8 cellular contexts compared by ENCODE assay signal in genomic region chr16:85372627-85373372, GRCh38.
DNase-seq lines count a peak whose midpoint lies in the region; TF ChIP-seq lines count a peak whose summit lies in the region.

No MANE protein-coding gene starts in this region.

- no peaks in the 10 kb centered on the region for H3K27me3 Mint-ChIP-seq in activated naive CD4-positive, alpha-beta T cell treated with anti-CD3 and anti-CD28 coated beads for 36 hours (ENCODE audit: low read depth)

- H3K9me3 ChIP-seq in hepatocyte (ENCODE audit: low read depth), result no peaks in the 10 kb centered on the region
- no peaks in the 10 kb centered on the region for H3K9me3 ChIP-seq in tibial artery
- H3K9me3 ChIP-seq in SJCRH30 (replicated peaks), result no peaks in the 10 kb centered on the region

- H3K4me2 ChIP-seq in hepatocyte, result no peak overlapping the region

- H3K36me3 Mint-ChIP-seq in activated naive CD4-positive, alpha-beta T cell treated with anti-CD3 and anti-CD28 coated beads for 36 hours (ENCODE audit: low read depth), result no peaks in the 10 kb centered on the region

- H3K4me1 ChIP-seq in hepatocyte (ENCODE audit: insufficient read depth), result peaks cover 25% of the 10 kb centered on the region
- peaks cover 0 to 81% (median 71%) of the 10 kb centered on the region in 4 donors for H3K4me1 ChIP-seq in tibial artery
- H3K4me1 ChIP-seq in SJCRH30, result no peaks in the 10 kb centered on the region

- no peaks in the 10 kb centered on the region for H3K27me3 ChIP-seq in hepatocyte
- no peaks in the 10 kb centered on the region for H3K27me3 ChIP-seq in tibial artery
- H3K27me3 ChIP-seq in SJCRH30, result no peaks in the 10 kb centered on the region

- TF ChIP-seq CTCF in hepatocyte (IDR thresholded peaks at IDR 0.05; ENCODE audit: poor library complexity), result no peak
- TF ChIP-seq CTCF in tibial artery (IDR thresholded peaks at IDR 0.05), result no peak

- H3K36me3 ChIP-seq in hepatocyte (replicated peaks; ENCODE audit: insufficient read depth, low read depth) (no peaks in the 10 kb centered on the region), tibial artery (no peaks in the 10 kb centered on the region), SJCRH30 (no peaks in the 10 kb centered on the region)

- H3K4me1 Mint-ChIP-seq in activated naive CD4-positive, alpha-beta T cell treated with anti-CD3 and anti-CD28 coated beads for 36 hours (ENCODE audit: low read depth), result no peaks in the 10 kb centered on the region

- no peak overlapping the region for H3K27ac ChIP-seq in hepatocyte
- H3K27ac ChIP-seq in tibial artery, result peak overlapping the region; percentile 80 to 84
- H3K27ac ChIP-seq in SJCRH30, result no peak overlapping the region

- WGBS in hepatocyte (ENCODE audit: low lambda C conversion rate, missing lambda C conversion rate), result 82% methylated on average over 15 of the region's 15 CpGs

- no peaks in the 10 kb centered on the region for H3K9me2 ChIP-seq in hepatocyte (replicated peaks; ENCODE audit: insufficient read depth)

- CTCF ChIA-PET in activated naive CD4-positive, alpha-beta T cell treated with anti-CD3 and anti-CD28 coated beads for 36 hours (lab: Charles Lee), result interaction anchor here (0.8 kb wide), 1 partner anchor 67 kb away, joined by 3 read pairs; no protein-coding TSS in a partner anchor

- no peaks in the 10 kb centered on the region for H4K20me1 ChIP-seq in hepatocyte (ENCODE audit: insufficient read depth, poor library complexity, severe bottlenecking)

- H3K4me3 ChIP-seq in hepatocyte, result no peak overlapping the region
- no peak overlapping the region for H3K4me3 ChIP-seq in tibial artery
- no peak overlapping the region for H3K4me3 ChIP-seq in SJCRH30

- intact Hi-C loops in activated naive CD4-positive, alpha-beta T cell treated with anti-CD3 and anti-CD28 coated beads for 36 hours (cut with micrococcal nuclease), result loop anchor here (5.0 kb wide), 1 partner anchor 70 kb away; no protein-coding TSS in a partner anchor
- intact Hi-C loops in tibial artery (cut with DNase I; ENCODE audit: low total_unique reads), result no loop called here

- peak; percentile 61 for DNase-seq in activated naive CD4-positive, alpha-beta T cell treated with anti-CD3 and anti-CD28 coated beads for 36 hours
- DNase-seq in activated naive CD4-positive, alpha-beta T cell treated with anti-CD3 and anti-CD28 coated beads, Interleukin-2, amount 50 U/mL, for 16 hours, result no peak
- DNase-seq in activated CD4-positive, alpha-beta T cell treated with anti-CD3 and anti-CD28 coated beads, Interleukin-2, amount 50 U/mL, for 48 hours, result peak; percentile 15 to 36
- DNase-seq in hepatocyte (ENCODE audit: low spot score) (peak; percentile 67), tibial artery (peak; percentile 83 to 90), ecto neural progenitor cell (ENCODE audit: low spot score) (no peak), COLO668 (lab: John Stamatoyannopoulos, UW; ENCODE audit: unreplicated experiment) (no peak), SJCRH30 (no peak)

- peaks cover 3% of the 10 kb centered on the region for H3K79me2 ChIP-seq in hepatocyte

- H2AFZ ChIP-seq in hepatocyte, result no peak overlapping the region

- H3K4me3 Mint-ChIP-seq in activated naive CD4-positive, alpha-beta T cell treated with anti-CD3 and anti-CD28 coated beads for 36 hours, result no peak overlapping the region

- peak overlapping the region; percentile 22 for H3K27ac Mint-ChIP-seq in activated naive CD4-positive, alpha-beta T cell treated with anti-CD3 and anti-CD28 coated beads for 36 hours

- H3K9me3 Mint-ChIP-seq in activated naive CD4-positive, alpha-beta T cell treated with anti-CD3 and anti-CD28 coated beads for 36 hours, result no peaks in the 10 kb centered on the region

Comparison
In these comparisons a context has a peak if more than half of its experiments do, and no peak if none do; other contexts are left out.
1. DNase-seq: peak in activated naive CD4-positive, alpha-beta T cell treated with anti-CD3 and anti-CD28 coated beads for 36 hours (single experiment), activated CD4-positive, alpha-beta T cell treated with anti-CD3 and anti-CD28 coated beads, Interleukin-2, amount 50 U/mL, for 48 hours (2 of 2), hepatocyte (single experiment) and tibial artery (2 of 2); none in activated naive CD4-positive, alpha-beta T cell treated with anti-CD3 and anti-CD28 coated beads, Interleukin-2, amount 50 U/mL, for 16 hours (single experiment), ecto neural progenitor cell (single experiment), COLO668 (single experiment) and SJCRH30 (0 of 2).
2. H3K27ac ChIP-seq: peak in tibial artery (2 of 2); none in hepatocyte (single experiment) and SJCRH30 (single experiment).